In genomic region chr16:46689492-46690280, GRCh38 we compare ENCODE assay signal across 1 cellular context.
A peak's percentile ranks its signal among the peaks of the same experiment; 100 is the strongest.
TF ChIP-seq lines count a peak whose summit lies in the region.

TSS of gene ORC6 (plus strand) at chr16:46689659. CDS start at chr16:46689706, 47 bp downstream.

TF ChIP-seq in K562, 482 proteins besides CTCF, POLR2A, EP300 and RAD21 (continued from another document):
- no peak for TF ChIP-seq ZNF609 (CRISPR knock-in tag; IDR thresholded peaks at IDR 0.05; ENCODE audit: borderline replicate concordance)
- TF ChIP-seq NRF1 (conservative IDR thresholded peaks at IDR 0.05 in 1 of 2, IDR thresholded peaks at IDR 0.05 in 1 of 2) = peak; percentile 97 to 98
- TF ChIP-seq ZNF518B (CRISPR knock-in tag; IDR thresholded peaks at IDR 0.05) = no peak
